In the genomic region with DNA sequence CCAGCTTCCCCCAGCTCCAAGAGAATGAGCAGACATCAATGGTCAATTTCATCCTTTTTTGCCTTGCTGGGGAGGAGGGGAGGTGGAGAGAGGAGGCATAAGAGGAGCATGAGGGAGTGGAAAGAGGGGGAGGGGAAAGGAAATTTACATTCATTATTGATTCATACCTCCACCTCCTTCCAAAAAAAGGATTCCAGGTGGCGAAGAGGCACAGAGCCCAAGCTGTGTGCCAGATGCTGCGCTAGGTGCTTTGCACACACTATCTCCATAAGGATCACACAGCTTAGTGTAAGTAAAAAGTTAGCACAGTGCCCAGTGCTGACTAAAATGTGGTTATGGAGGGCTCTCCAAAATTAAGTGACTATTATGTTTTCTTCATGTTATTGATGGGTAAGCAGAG, we compare ENCODE assay signal across 24 cellular contexts. TPM values are rescaled to one million over a fixed set of nuclear protein-coding genes. Genes with fewer than 3 reads are reported as not detected.
DNase-seq lines count a peak whose midpoint lies in the region; ATAC-seq and TF ChIP-seq lines count a peak whose summit lies in the region.
"Had no signal": no experiment of that assay in that cellular context is flagged by ENCODE, and none has a peak within 500 bp of the region (broad histone marks: within the 10 kb centered on the region; RNA-seq: fewer than 3 reads in every experiment).

No MANE protein-coding gene starts in this region.

- H4K20me1 ChIP-seq in SK-N-SH (ENCODE audit: insufficient read depth): no peaks in the 10 kb centered on the region
- H4K20me1 ChIP-seq: BLaER1 had no signal

- no peaks in the 10 kb centered on the region for H3K9me2 ChIP-seq in SK-N-SH

- no peak for TF ChIP-seq CTCF in SK-N-SH (IDR thresholded peaks at IDR 0.05)

- peak in 1 of 2 experiments; percentile 13; a peak in 1 of 4 replicates for TF ChIP-seq EP300 in SK-N-SH (IDR thresholded peaks at IDR 0.05; ENCODE audit: borderline replicate concordance in 1 of 2, low read depth in 1 of 2, low read length in 1 of 2)

- no peak for TF ChIP-seq RAD21 in SK-N-SH (IDR thresholded peaks at IDR 0.05; ENCODE audit: low read length)

- no peak overlapping the region for H3K4me3 Mint-ChIP-seq in natural killer cell treated with Interleukin-12 subunit alpha and Interleukin-12 subunit beta and Interleukin-15 and Interleukin-18, amount 100 ng/mL, for 72 hours
- H3K4me3 Mint-ChIP-seq: activated CD4-positive, alpha-beta T cell treated with anti-CD3 and anti-CD28 coated beads, Interleukin-2, amount 10 ng/mL, durations not matched to agents 24 days and 14 days; activated naive CD4-positive, alpha-beta T cell treated with anti-CD3 and anti-CD28 coated beads, Interleukin-2, amount 50 U/mL, for 24 hours; activated T-cell treated with anti-CD3 and anti-CD28 coated beads, Interleukin-2, amount 50 U/mL, for 72 hours; central memory CD8-positive, alpha-beta T cell; nephron; T-helper 17 cell had no signal

- H3K27ac ChIP-seq in SK-N-SH (ENCODE audit: low read depth in 2 of 2, low read length in 1 of 2) (peak overlapping the region in 1 of 2 experiments; percentile 100; a peak in 2 of 4 replicates), caudate nucleus (ENCODE audit: low read depth, low read length) (peak overlapping the region; percentile 85)
- H3K27ac ChIP-seq: BLaER1, epithelial cell of prostate, Peyer's patch, SJSA1, suprapubic skin had no signal

- H3K36me3 Mint-ChIP-seq in natural killer cell treated with Interleukin-12 subunit alpha and Interleukin-12 subunit beta and Interleukin-15 and Interleukin-18, amount 100 ng/mL, for 72 hours: no peaks in the 10 kb centered on the region
- H3K36me3 Mint-ChIP-seq: activated naive CD4-positive, alpha-beta T cell treated with anti-CD3 and anti-CD28 coated beads, Interleukin-2, amount 50 U/mL, for 24 hours had no signal

- H3K4me3 ChIP-seq in SK-N-SH (ENCODE audit: low read depth in 2 of 2, low read length in 1 of 2): peak overlapping the region in 1 of 2 experiments; percentile 19; a peak in 1 of 4 replicates
- H3K4me3 ChIP-seq: BLaER1, K562, Peyer's patch, SJSA1, suprapubic skin had no signal

- H3K4me1 ChIP-seq in SK-N-SH (ENCODE audit: control insufficient read depth in 1 of 2, insufficient read depth in 2 of 2, low read depth in 1 of 2, low read length in 1 of 2): peaks cover 0 to 74% of the 10 kb centered on the region in 2 experiments; a peak in 2 of 4 replicates
- H3K4me1 ChIP-seq: BLaER1, Peyer's patch, SJSA1 had no signal

- peaks cover 0 to 7% of the 10 kb centered on the region in 2 experiments for H3K36me3 ChIP-seq in SK-N-SH (replicated peaks in 1 of 2; ENCODE audit: control insufficient read depth in 1 of 2, insufficient read depth in 2 of 2, low read length in 1 of 2)
- H3K36me3 ChIP-seq: BLaER1, Peyer's patch, SJSA1, suprapubic skin had no signal

- intact Hi-C loops in cardiac septum (cut with DNase I): no loop called here

- peaks cover 9% of the 10 kb centered on the region for H3K9me3 Mint-ChIP-seq in natural killer cell treated with Interleukin-12 subunit alpha and Interleukin-12 subunit beta and Interleukin-15 and Interleukin-18, amount 100 ng/mL, for 72 hours
- H3K9me3 Mint-ChIP-seq: activated CD4-positive, alpha-beta T cell treated with anti-CD3 and anti-CD28 coated beads, Interleukin-2, amount 10 ng/mL, durations not matched to agents 24 days and 14 days; nephron had no signal

- no peaks in the 10 kb centered on the region for H3K4me1 Mint-ChIP-seq in natural killer cell treated with Interleukin-12 subunit alpha and Interleukin-12 subunit beta and Interleukin-15 and Interleukin-18, amount 100 ng/mL, for 72 hours (ENCODE audit: low read depth in 2 of 2)
- H3K4me1 Mint-ChIP-seq: activated CD4-positive, alpha-beta T cell treated with anti-CD3 and anti-CD28 coated beads, Interleukin-2, amount 10 ng/mL, durations not matched to agents 24 days and 14 days; activated naive CD4-positive, alpha-beta T cell treated with anti-CD3 and anti-CD28 coated beads, Interleukin-2, amount 50 U/mL, for 24 hours; central memory CD8-positive, alpha-beta T cell; nephron; T-helper 17 cell had no signal

- WGBS in SK-N-SH (ENCODE audit: low lambda C conversion rate): 29% methylated on average over 2 of the region's 2 CpGs

- no peak overlapping the region for H3K27ac Mint-ChIP-seq in natural killer cell treated with Interleukin-12 subunit alpha and Interleukin-12 subunit beta and Interleukin-15 and Interleukin-18, amount 100 ng/mL, for 72 hours
- H3K27ac Mint-ChIP-seq: activated CD4-positive, alpha-beta T cell treated with anti-CD3 and anti-CD28 coated beads, Interleukin-2, amount 10 ng/mL, durations not matched to agents 24 days and 14 days; activated naive CD4-positive, alpha-beta T cell treated with anti-CD3 and anti-CD28 coated beads, Interleukin-2, amount 50 U/mL, for 24 hours; activated T-cell treated with anti-CD3 and anti-CD28 coated beads, Interleukin-2, amount 50 U/mL, for 72 hours; nephron; T-helper 17 cell had no signal

- no peaks in the 10 kb centered on the region for H3K27me3 ChIP-seq in SK-N-SH (ENCODE audit: insufficient read depth)
- H3K27me3 ChIP-seq: BLaER1, Peyer's patch, SJSA1 had no signal

- no peaks in the 10 kb centered on the region for H3K9me3 ChIP-seq in SK-N-SH
- H3K9me3 ChIP-seq: BLaER1, Peyer's patch, SJSA1, suprapubic skin had no signal

- no peak overlapping the region for H2AFZ ChIP-seq in SK-N-SH (ENCODE audit: low read depth)

- H3F3A ChIP-seq in SK-N-SH (replicated peaks; ENCODE audit: insufficient read depth): no peaks in the 10 kb centered on the region

- H3K79me2 ChIP-seq in SK-N-SH (ENCODE audit: insufficient read depth): no peaks in the 10 kb centered on the region

- no peak overlapping the region for H3K9ac ChIP-seq in SK-N-SH
- H3K9ac ChIP-seq: BLaER1 had no signal

- ATAC-seq in SK-N-SH treated with all-trans-retinoic acid at 6 μM for 48 hours: no peak; the same call in 2 of the 3 replicates
- no peak for ATAC-seq in GM21423 (IDR thresholded peaks at IDR 0.05; ENCODE audit: unreplicated experiment)
- ATAC-seq in natural killer cell treated with Interleukin-12 subunit alpha and Interleukin-12 subunit beta and Interleukin-15 and Interleukin-18, amount 100 ng/mL, for 72 hours: no peak
- ATAC-seq: activated T-cell treated with anti-CD3 and anti-CD28 coated beads, Interleukin-2, amount 50 U/mL, for 72 hours; K562; T-helper 17 cell had no signal

- H3K27me3 Mint-ChIP-seq in natural killer cell treated with Interleukin-12 subunit alpha and Interleukin-12 subunit beta and Interleukin-15 and Interleukin-18, amount 100 ng/mL, for 72 hours: peaks cover 6 to 19% of the 10 kb centered on the region in 2 donors
- H3K27me3 Mint-ChIP-seq: T-helper 17 cell had no signal

- POLR2A ChIA-PET in SK-N-SH (lab: Yijun Ruan, JAX): interaction anchor here (0.6 to 2.7 kb wide), 12 partner anchors 10 to 287 kb away, joined by 3 to 31 read pairs (median 6); a partner anchor contains a TSS

- CTCF ChIA-PET in SK-N-SH (lab: Yijun Ruan, JAX): interaction anchor here (0.7 to 7.5 kb wide), 11 partner anchors 9 to 666 kb away, joined by 3 to 52 read pairs (median 4); a partner anchor contains a TSS

- DNase-seq in SK-N-SH (no peak), NCI-H2196 (lab: John Stamatoyannopoulos, UW; ENCODE audit: unreplicated experiment) (peak; percentile 49), caudate nucleus (lab: John Stamatoyannopoulos, UW) (no peak), KG1 (lab: John Stamatoyannopoulos, UW) (no peak), cardiac septum (ENCODE audit: low spot score) (no peak)
- no peak for DNase-seq in natural killer cell treated with Interleukin-12 subunit alpha and Interleukin-12 subunit beta and Interleukin-15 and Interleukin-18, amount 100 ng/mL, for 72 hours (ENCODE audit: low spot score)
- DNase-seq: activated CD4-positive, alpha-beta T cell treated with anti-CD3 and anti-CD28 coated beads, Interleukin-2, amount 10 ng/mL, durations not matched to agents 24 days and 14 days; activated T-cell treated with anti-CD3 and anti-CD28 coated beads, Interleukin-2, amount 50 U/mL, for 72 hours; Calu3; foreskin fibroblast; MM.1S; NCI-H1694 treated with DMSO at 0.1 percent for 48 hours; Peyer's patch; T-helper 17 cell had no signal

- no peak overlapping the region for H3K4me2 ChIP-seq in SK-N-SH
- H3K4me2 ChIP-seq: BLaER1 had no signal

TF ChIP-seq in SK-N-SH, 30 proteins besides CTCF, POLR2A, EP300 and RAD21 (continues in another document):
- TF ChIP-seq GATA2 (CRISPR knock-in tag; IDR thresholded peaks at IDR 0.05): peak; percentile 44; the same call in 1 of the 2 replicates

TF ChIP-seq in SK-N-SH treated with all-trans-retinoic acid at 6 μM for 48 hours, 23 proteins besides CTCF, POLR2A, EP300 and RAD21 (continues in another document):
- TF ChIP-seq ZC3H10 (CRISPR knock-in tag; IDR thresholded peaks at IDR 0.05): no peak
- no peak for TF ChIP-seq ARNTL (CRISPR knock-in tag; IDR thresholded peaks at IDR 0.05; ENCODE audit: borderline replicate concordance, low read depth)
- TF ChIP-seq GLIS3 (CRISPR knock-in tag; IDR thresholded peaks at IDR 0.05): no peak
- TF ChIP-seq ISL1 (CRISPR knock-in tag; IDR thresholded peaks at IDR 0.05): no peak
- TF ChIP-seq ESRRG (CRISPR knock-in tag; IDR thresholded peaks at IDR 0.05): no peak
- TF ChIP-seq SNAI2 (CRISPR knock-in tag; IDR thresholded peaks at IDR 0.05): no peak
- TF ChIP-seq RARB (CRISPR knock-in tag; IDR thresholded peaks at IDR 0.05): no peak
- TF ChIP-seq, protein P1, sequence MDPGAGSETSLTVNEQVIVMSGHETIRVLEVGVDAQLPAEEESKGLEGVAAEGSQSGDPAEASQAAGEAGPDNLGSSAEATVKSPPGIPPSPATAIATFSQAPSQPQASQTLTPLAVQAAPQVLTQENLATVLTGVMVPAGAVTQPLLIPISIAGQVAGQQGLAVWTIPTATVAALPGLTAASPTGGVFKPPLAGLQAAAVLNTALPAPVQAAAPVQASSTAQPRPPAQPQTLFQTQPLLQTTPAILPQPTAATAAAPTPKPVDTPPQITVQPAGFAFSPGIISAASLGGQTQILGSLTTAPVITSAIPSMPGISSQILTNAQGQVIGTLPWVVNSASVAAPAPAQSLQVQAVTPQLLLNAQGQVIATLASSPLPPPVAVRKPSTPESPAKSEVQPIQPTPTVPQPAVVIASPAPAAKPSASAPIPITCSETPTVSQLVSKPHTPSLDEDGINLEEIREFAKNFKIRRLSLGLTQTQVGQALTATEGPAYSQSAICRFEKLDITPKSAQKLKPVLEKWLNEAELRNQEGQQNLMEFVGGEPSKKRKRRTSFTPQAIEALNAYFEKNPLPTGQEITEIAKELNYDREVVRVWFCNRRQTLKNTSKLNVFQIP (CRISPR knock-in tag; IDR thresholded peaks at IDR 0.05; ENCODE audit: borderline replicate concordance, low read depth): no peak
- TF ChIP-seq ZNF70 (CRISPR knock-in tag; IDR thresholded peaks at IDR 0.05): no peak

RNA-seq across cellular contexts. Expression of a gene that starts 11.0 kb away (rescaled TPM):
- polyA plus RNA-seq in SK-N-SH (2012; rRNA removed): 6.6 and 8.9 TPM in 2 replicates
- 5.3 and 8.5 TPM in 2 replicates for polyA plus RNA-seq in SK-N-SH (2012; cell fraction: cytosol; rRNA removed)
- polyA plus RNA-seq in SK-N-SH (2012; cell fraction: nucleus; rRNA removed): 4.5 and 5.1 TPM in 2 replicates
- total RNA-seq in cardiac septum: 2.5 TPM
- 1 to 10 TPM; 2.2 to 5.1 TPM for total RNA-seq in natural killer cell treated with Interleukin-12 subunit alpha and Interleukin-12 subunit beta and Interleukin-15 and Interleukin-18, amount 100 ng/mL, for 72 hours
